ENCODE assay signal across 17 cellular contexts in genomic region chr2:230901006-230901405, GRCh38. TPM values are rescaled to one million over a fixed set of nuclear protein-coding genes. Genes with fewer than 3 reads are reported as not detected.
DNase-seq lines count a peak whose midpoint lies in the region; ATAC-seq and TF ChIP-seq lines count a peak whose summit lies in the region.
"Had no signal": no experiment of that assay in that cellular context is flagged by ENCODE, and none has a peak within 500 bp of the region (broad histone marks: within the 10 kb centered on the region; RNA-seq: fewer than 3 reads in every experiment).

No MANE protein-coding gene starts in this region.

- H3K27ac ChIP-seq in vagina = no peak overlapping the region
- H3K27ac ChIP-seq: RWPE1 had no signal

- DNase-seq in cardiac septum (ENCODE audit: low spot score) (peak; percentile 63), Right ventricle myocardium superior (no peak), islet precursor cell (peak; percentile 42), posterior vena cava (ENCODE audit: low spot score) (peak; percentile 45), vagina (ENCODE audit: extremely low spot score in 2 of 2) (peak; percentile 34 to 58), T-helper 9 cell (no peak)
- DNase-seq: ACHN, AML-193, DMS 273 treated with DMSO at 0.1 percent for 48 hours, GDM1, NCI-H1417 treated with DMSO at 0.1 percent for 48 hours, NCI-H1930, NCI-H69, OCI-M1 had no signal

- no peaks in the 10 kb centered on the region for H3K4me1 ChIP-seq in vagina

- no peaks in the 10 kb centered on the region for H3K9me3 ChIP-seq in vagina

- TF ChIP-seq CTCF in vagina (IDR thresholded peaks at IDR 0.05) = no peak

- intact Hi-C loops in cardiac septum (cut with DNase I) = loop anchor here (5.0 kb wide), 1 partner anchor 86 kb away; no protein-coding TSS in a partner anchor
- intact Hi-C loops in Right ventricle myocardium superior (cut with DNase I) = no loop called here
- intact Hi-C loops in posterior vena cava (cut with DNase I) = loop anchor here in 1 of 2 donors (10.0 kb wide), 1 partner anchor 84 kb away; no protein-coding TSS in a partner anchor
- intact Hi-C loops in vagina (cut with DNase I) = no loop called here

- H3K36me3 ChIP-seq in vagina = no peaks in the 10 kb centered on the region

- ATAC-seq in Right ventricle myocardium superior (ENCODE audit: poor library complexity) = no peak
- ATAC-seq in GM21390 (IDR thresholded peaks at IDR 0.05; ENCODE audit: unreplicated experiment) = no peak
- ATAC-seq: GM12878 had no signal

- TF ChIP-seq POLR2A in vagina (IDR thresholded peaks at IDR 0.05) = no peak

- no peaks in the 10 kb centered on the region for H3K27me3 ChIP-seq in vagina

- H3K4me3 ChIP-seq in vagina = no peak overlapping the region
- H3K4me3 ChIP-seq: GM12878 had no signal

RNA-seq across cellular contexts. Expression of gene GPR55, which starts 24.0 kb away (rescaled TPM):
- total RNA-seq in cardiac septum (not detected), Right ventricle myocardium superior (not detected), posterior vena cava (under 1 TPM; 0.14 to 0.19 TPM), vagina (2.7 TPM)

RNA-seq across cellular contexts. Expression of gene ITM2C, which starts 36.3 kb away (rescaled TPM):
- total RNA-seq in cardiac septum (18.4 TPM), Right ventricle myocardium superior (25.3 TPM), posterior vena cava (10 to 100 TPM; 54.7 to 64.9 TPM), vagina (86.2 TPM)

Comparison
In these comparisons a context has a peak if more than half of its experiments do, and no peak if none do; other contexts are left out.
1. DNase-seq: peak in cardiac septum (single experiment), islet precursor cell (single experiment), posterior vena cava (single experiment) and vagina (2 of 2); none in Right ventricle myocardium superior (single experiment) and T-helper 9 cell (single experiment).